Comparison of ENCODE assay signal across 1 cellular context in the genomic region with DNA sequence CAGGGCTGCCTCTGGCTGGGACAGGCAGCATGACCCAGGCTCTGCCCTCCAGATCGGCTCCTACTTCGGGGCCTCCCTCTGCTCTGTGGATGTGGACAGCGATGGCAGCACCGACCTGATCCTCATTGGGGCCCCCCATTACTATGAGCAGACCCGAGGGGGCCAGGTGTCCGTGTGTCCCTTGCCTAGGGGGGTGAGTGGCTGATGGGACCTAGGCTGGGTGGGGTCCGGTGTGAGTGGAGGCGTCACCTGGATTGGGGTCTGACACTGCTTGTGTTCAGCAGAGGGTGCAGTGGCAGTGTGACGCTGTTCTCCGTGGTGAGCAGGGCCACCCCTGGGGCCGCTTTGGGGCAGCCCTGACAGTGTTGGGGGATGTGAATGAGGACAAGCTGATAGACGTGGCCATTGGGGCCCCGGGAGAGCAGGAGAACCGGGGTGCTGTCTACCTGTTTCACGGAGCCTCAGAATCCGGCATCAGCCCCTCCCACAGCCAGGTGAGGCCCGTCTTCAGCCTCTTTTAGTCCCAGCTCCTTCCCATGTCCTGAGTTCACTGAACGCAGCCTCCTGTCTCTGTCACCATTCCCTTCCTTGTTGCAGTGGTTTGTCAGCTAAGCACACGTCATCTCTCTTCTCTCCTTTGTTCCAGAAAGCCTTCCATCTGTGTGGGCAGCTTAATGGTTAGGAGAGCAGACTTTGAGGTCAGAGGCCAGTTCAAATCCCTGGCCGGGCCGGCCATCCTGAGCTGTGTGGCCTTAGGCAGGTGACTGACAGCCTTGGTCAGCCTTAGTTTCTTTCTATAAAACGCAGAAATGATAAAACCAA.
TF ChIP-seq lines count a peak whose summit lies in the region.

No MANE protein-coding gene starts in this region.

TF ChIP-seq in IMR-90, 13 proteins besides CTCF, POLR2A, EP300 and RAD21:
- TF ChIP-seq RFX5 (IDR thresholded peaks at IDR 0.05; ENCODE audit: low read depth, low read length) (no peak), FOS (IDR thresholded peaks at IDR 0.05; ENCODE audit: low read depth, low read length) (no peak), CHD1 (IDR thresholded peaks at IDR 0.05; ENCODE audit: low read depth, low read length) (no peak), CEBPB (IDR thresholded peaks at IDR 0.05; ENCODE audit: low read depth, low read length) (no peak), MAFK (IDR thresholded peaks at IDR 0.05; ENCODE audit: low read depth, low read length) (no peak)
- TF ChIP-seq, protein P1, sequence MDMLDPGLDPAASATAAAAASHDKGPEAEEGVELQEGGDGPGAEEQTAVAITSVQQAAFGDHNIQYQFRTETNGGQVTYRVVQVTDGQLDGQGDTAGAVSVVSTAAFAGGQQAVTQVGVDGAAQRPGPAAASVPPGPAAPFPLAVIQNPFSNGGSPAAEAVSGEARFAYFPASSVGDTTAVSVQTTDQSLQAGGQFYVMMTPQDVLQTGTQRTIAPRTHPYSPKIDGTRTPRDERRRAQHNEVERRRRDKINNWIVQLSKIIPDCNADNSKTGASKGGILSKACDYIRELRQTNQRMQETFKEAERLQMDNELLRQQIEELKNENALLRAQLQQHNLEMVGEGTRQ (IDR thresholded peaks at IDR 0.05; ENCODE audit: low read depth, low read length): no peak
TF ChIP-seq in IMR-90: peak in this region for 0.
